13 cellular contexts compared by ENCODE assay signal in the genomic region with DNA sequence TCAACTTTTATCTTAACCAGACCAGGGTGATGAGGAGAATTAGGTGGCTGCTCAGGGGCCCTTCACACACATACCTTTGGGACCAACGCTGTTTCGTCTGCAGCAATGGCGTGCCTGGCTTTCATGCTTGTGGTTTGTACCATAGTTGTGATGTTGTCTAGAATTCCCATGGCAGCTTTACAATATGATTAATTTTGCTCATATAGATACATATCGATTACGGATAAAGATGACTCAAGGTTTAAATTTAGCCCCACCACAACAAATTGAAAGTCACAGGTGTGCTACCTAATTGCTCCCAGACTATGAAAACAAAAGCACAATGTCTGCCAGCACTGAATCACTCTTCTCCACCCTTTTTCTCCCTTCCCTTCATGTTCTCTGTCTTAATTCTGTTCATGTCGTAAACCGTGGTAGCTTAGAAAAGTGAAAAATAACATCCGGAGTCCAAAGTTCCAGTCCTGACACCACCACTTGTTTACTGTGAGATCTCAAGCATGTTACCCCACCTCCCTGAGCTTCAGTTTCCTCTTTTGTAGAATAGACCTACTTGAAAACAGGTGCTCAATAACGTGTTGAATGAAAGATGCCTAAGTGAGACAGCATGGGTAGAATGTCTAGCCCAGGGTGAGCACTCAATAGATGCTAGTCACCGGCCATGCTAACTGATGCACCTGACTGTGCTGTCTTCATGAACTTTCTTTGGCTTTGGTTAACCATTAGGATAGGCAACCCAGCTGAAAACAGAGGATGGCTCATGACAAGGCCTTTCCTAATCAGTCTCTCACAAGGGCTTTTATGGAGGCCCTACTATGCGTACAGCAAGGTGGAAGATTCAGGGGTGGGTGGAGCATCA. TPM values are rescaled to one million over a fixed set of nuclear protein-coding genes. Genes with fewer than 3 reads are reported as not detected.
DNase-seq lines count a peak whose midpoint lies in the region; ATAC-seq, FAIRE-seq and TF ChIP-seq lines count a peak whose summit lies in the region.
"Had no signal": no experiment of that assay in that cellular context is flagged by ENCODE, and none has a peak within 500 bp of the region (broad histone marks: within the 10 kb centered on the region; RNA-seq: fewer than 3 reads in every experiment).

No MANE protein-coding gene starts in this region.

- ATAC-seq in GM19467 (IDR thresholded peaks at IDR 0.05; ENCODE audit: unreplicated experiment) = peak; percentile 57
- ATAC-seq in HG03045 (IDR thresholded peaks at IDR 0.05; ENCODE audit: unreplicated experiment) = peak; percentile 67
- peak; percentile 40 for ATAC-seq in T-helper 17 cell

- TF ChIP-seq CTCF in GM10266 (IDR thresholded peaks at IDR 0.05; ENCODE audit: control insufficient read depth, insufficient read depth, low read depth, missing control alignments) = no peak

- no peaks in the 10 kb centered on the region for H3K9me3 ChIP-seq in T-helper 17 cell (ENCODE audit: control insufficient read depth, low read length, poor library complexity, severe bottlenecking)

- H3K27ac Mint-ChIP-seq in T-helper 17 cell = peak overlapping the region; percentile 91

- peak; percentile 95 for FAIRE-seq in GM12892 (lab: Jason Lieb, UNC)
- FAIRE-seq: endometrium had no signal

- peaks cover 7% of the 10 kb centered on the region for H3K36me3 Mint-ChIP-seq in T-helper 17 cell (ENCODE audit: low read depth)

- no peaks in the 10 kb centered on the region for H3K27me3 Mint-ChIP-seq in T-helper 17 cell
- H3K27me3 Mint-ChIP-seq: T-cell had no signal

- no peak overlapping the region for H3K4me3 Mint-ChIP-seq in T-helper 17 cell
- H3K4me3 Mint-ChIP-seq: T-cell had no signal

- DNase-seq in GM12892 (ENCODE audit: insufficient read length) (no peak), T-helper 17 cell (no peak), NCI-H2227 treated with DMSO at 0.1 percent for 48 hours (lab: John Stamatoyannopoulos, UW) (no peak), GM10266 (ENCODE audit: extremely low spot score) (no peak), NCI-H82 treated with DMSO at 0.1 percent for 48 hours (lab: John Stamatoyannopoulos, UW; ENCODE audit: unreplicated experiment) (no peak), Ammon's horn (ENCODE audit: low spot score) (no peak)
- DNase-seq: activated naive CD4-positive, alpha-beta T cell treated with Interleukin-2 at 50 U/mL for 16 hours; GM23248; NCI-H2081 treated with DMSO at 0.1 percent for 48 hours; T-cell had no signal

- H3K4me1 Mint-ChIP-seq in T-helper 17 cell = peaks cover 27% of the 10 kb centered on the region

- TF ChIP-seq POLR2A in GM12892 (IDR thresholded peaks at IDR 0.05; ENCODE audit: low read depth, low read length) = no peak

RNA-seq across cellular contexts. Expression of a gene that starts 22.1 kb away (rescaled TPM):
- 5.2 TPM for polyA plus RNA-seq in GM12892 (2012; ENCODE audit: missing spikeins)
- total RNA-seq in T-helper 17 cell = 1,000 to 10,000 TPM; 1,878 to 2,007 TPM
